ENCODE assay signal across 13 cellular contexts in the genomic region with DNA sequence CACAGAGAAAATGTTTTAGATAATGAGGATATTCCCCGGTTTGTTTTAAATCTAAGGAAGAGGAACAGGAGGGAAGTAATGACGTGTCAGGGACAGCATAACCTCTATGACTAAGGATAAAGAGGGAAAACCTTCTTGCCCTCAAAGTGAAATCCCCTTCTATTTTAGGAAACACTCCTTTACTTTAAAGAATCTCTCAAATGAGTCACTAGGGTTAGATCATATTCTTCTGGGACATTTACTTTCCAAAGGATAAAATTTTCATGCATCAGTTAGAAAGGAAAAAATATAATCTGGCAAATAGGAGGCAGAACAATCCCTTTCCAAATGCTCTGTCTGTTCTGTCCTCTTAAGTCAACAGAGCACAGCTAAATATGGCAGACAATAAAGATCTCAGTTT. TPM values are rescaled to one million over a fixed set of nuclear protein-coding genes. Genes with fewer than 3 reads are reported as not detected.
DNase-seq lines count a peak whose midpoint lies in the region; ATAC-seq and TF ChIP-seq lines count a peak whose summit lies in the region.
"Had no signal": no experiment of that assay in that cellular context is flagged by ENCODE, and none has a peak within 500 bp of the region (broad histone marks: within the 10 kb centered on the region; RNA-seq: fewer than 3 reads in every experiment).

No MANE protein-coding gene starts in this region.

- intact Hi-C loops in heart left ventricle (cut with DNase I) = no loop called here
- intact Hi-C loops in left ventricle myocardium inferior (cut with micrococcal nuclease) = no loop called here
- intact Hi-C loops in right cardiac atrium (cut with DNase I) = no loop called here

- H3K36me3 ChIP-seq in heart left ventricle (no peaks in the 10 kb centered on the region), left ventricle myocardium inferior (no peaks in the 10 kb centered on the region), WERI-Rb-1 (no peaks in the 10 kb centered on the region)

- no peaks in the 10 kb centered on the region for H3K36me3 Mint-ChIP-seq in activated T-cell treated with anti-CD3 and anti-CD28 coated beads, Interleukin-2, amount 50 U/mL, for 72 hours (ENCODE audit: insufficient read depth in 2 of 2)
- H3K36me3 Mint-ChIP-seq: activated naive CD4-positive, alpha-beta T cell treated with anti-CD3 and anti-CD28 coated beads, Interleukin-2, amount 50 U/mL, for 24 hours had no signal

- H3K27ac ChIP-seq in heart left ventricle (peak overlapping the region in 2 of 12 donors; percentile 23 to 43), left ventricle myocardium inferior (replicated peaks) (no peak overlapping the region), right cardiac atrium (ENCODE audit: low read length) (no peak overlapping the region), WERI-Rb-1 (no peak overlapping the region)

- ATAC-seq in heart left ventricle = peak in 3 of 4 donors; percentile 38 to 88 (median 80)
- peak; percentile 14 to 62 for ATAC-seq in right cardiac atrium
- ATAC-seq in activated T-cell treated with anti-CD3 and anti-CD28 coated beads, Interleukin-2, amount 50 U/mL, for 72 hours (replicated peaks in 1 of 2) = no peak

- H3K4me3 ChIP-seq in heart left ventricle = no peak overlapping the region
- H3K4me3 ChIP-seq in left ventricle myocardium inferior = no peak overlapping the region
- no peak overlapping the region for H3K4me3 ChIP-seq in astrocyte of the cerebellum (ENCODE audit: low read depth, low read length)
- no peak overlapping the region for H3K4me3 ChIP-seq in right cardiac atrium (ENCODE audit: low read length)
- no peak overlapping the region for H3K4me3 ChIP-seq in WERI-Rb-1 (ENCODE audit: low read depth, low read length)

- WGBS in heart left ventricle, 4 donors = 6 to 20% (median 10%) methylated on average over 2 of the region's 2 CpGs
- WGBS in right cardiac atrium = 5% methylated on average over 2 of the region's 2 CpGs

- DNase-seq in heart left ventricle (no peak), left ventricle myocardium inferior (no peak), astrocyte of the cerebellum (ENCODE audit: low read depth) (peak; percentile 40), right cardiac atrium (no peak), superior temporal gyrus (ENCODE audit: extremely low spot score) (no peak), WERI-Rb-1 (no peak)
- DNase-seq in activated T-cell treated with anti-CD3 and anti-CD28 coated beads, Interleukin-2, amount 50 U/mL, for 72 hours = no peak
- DNase-seq in stimulated activated naive CD4-positive, alpha-beta T cell treated with Interleukin-2 at 50 U/mL for 16 hours (lab: John Stamatoyannopoulos, UW) = no peak
- DNase-seq: C1 segment of cervical spinal cord, foreskin melanocyte, NCI-H1436 treated with DMSO at 0.1 percent for 48 hours had no signal

- peaks cover 0 to 18% (median 0%) of the 10 kb centered on the region in 12 donors for H3K4me1 ChIP-seq in heart left ventricle
- H3K4me1 ChIP-seq in left ventricle myocardium inferior = peaks cover 6% of the 10 kb centered on the region
- H3K4me1 ChIP-seq in right cardiac atrium (ENCODE audit: control insufficient read depth, insufficient read depth, low read length) = no peaks in the 10 kb centered on the region

- peaks cover 5% of the 10 kb centered on the region for H3K27me3 Mint-ChIP-seq in activated T-cell treated with anti-CD3 and anti-CD28 coated beads, Interleukin-2, amount 50 U/mL, for 72 hours (ENCODE audit: low read depth)

- H3K9me3 ChIP-seq in heart left ventricle (peaks cover 0 to 10% (median 1%) of the 10 kb centered on the region in 12 donors), left ventricle myocardium inferior (replicated peaks) (peaks cover 11% of the 10 kb centered on the region), right cardiac atrium (ENCODE audit: control insufficient read depth, low read length) (no peaks in the 10 kb centered on the region), WERI-Rb-1 (ENCODE audit: severe bottlenecking) (no peaks in the 10 kb centered on the region)

- TF ChIP-seq CTCF in heart left ventricle (IDR thresholded peaks at IDR 0.05) (no peak), left ventricle myocardium inferior (IDR thresholded peaks at IDR 0.05; ENCODE audit: borderline replicate concordance) (no peak), astrocyte of the cerebellum (IDR thresholded peaks at IDR 0.05; ENCODE audit: low read depth, low read length, missing control alignments) (no peak), WERI-Rb-1 (IDR thresholded peaks at IDR 0.05; ENCODE audit: low read depth, low read length) (no peak)

- H3K27me3 ChIP-seq in heart left ventricle (no peaks in the 10 kb centered on the region), left ventricle myocardium inferior (ENCODE audit: low read depth) (peaks cover 8% of the 10 kb centered on the region), right cardiac atrium (ENCODE audit: control insufficient read depth, insufficient read depth) (no peaks in the 10 kb centered on the region), WERI-Rb-1 (ENCODE audit: insufficient read depth, low read depth, severe bottlenecking) (no peaks in the 10 kb centered on the region)

- H3K4me1 Mint-ChIP-seq in activated T-cell treated with anti-CD3 and anti-CD28 coated beads, Interleukin-2, amount 50 U/mL, for 72 hours (ENCODE audit: low read depth) = peaks cover 6% of the 10 kb centered on the region

- no peaks in the 10 kb centered on the region for H3K9me3 Mint-ChIP-seq in activated T-cell treated with anti-CD3 and anti-CD28 coated beads, Interleukin-2, amount 50 U/mL, for 72 hours
- H3K9me3 Mint-ChIP-seq: activated naive CD4-positive, alpha-beta T cell treated with anti-CD3 and anti-CD28 coated beads, Interleukin-2, amount 50 U/mL, for 24 hours had no signal

- TF ChIP-seq POLR2A in heart left ventricle (IDR thresholded peaks at IDR 0.05) = no peak

- no peak overlapping the region for H3K27ac Mint-ChIP-seq in activated T-cell treated with anti-CD3 and anti-CD28 coated beads, Interleukin-2, amount 50 U/mL, for 72 hours
- H3K27ac Mint-ChIP-seq: activated naive CD4-positive, alpha-beta T cell treated with anti-CD3 and anti-CD28 coated beads, Interleukin-2, amount 50 U/mL, for 24 hours; stimulated activated naive CD8-positive, alpha-beta T cell treated with anti-CD3 and anti-CD28 coated beads, Interleukin-15, Interleukin-2, amounts not matched to agents 100 ng/mL and 50 ng/mL, for 24 hours had no signal

- in situ Hi-C loops in astrocyte of the cerebellum (cut with HindIII; ENCODE audit: low sequenced_read_pairs) = no loop called here

- H3K4me3 Mint-ChIP-seq in activated T-cell treated with anti-CD3 and anti-CD28 coated beads, Interleukin-2, amount 50 U/mL, for 72 hours = no peak overlapping the region
- H3K4me3 Mint-ChIP-seq: activated naive CD4-positive, alpha-beta T cell treated with anti-CD3 and anti-CD28 coated beads, Interleukin-2, amount 50 U/mL, for 24 hours; stimulated activated naive CD8-positive, alpha-beta T cell treated with anti-CD3 and anti-CD28 coated beads, Interleukin-15, Interleukin-2, amounts not matched to agents 100 ng/mL and 50 ng/mL, for 24 hours had no signal

RNA-seq across cellular contexts. Expression of a gene that starts 43.2 kb away (rescaled TPM):
- total RNA-seq in heart left ventricle (10 to 100 TPM; 35.4 to 63.9 (median 56.3) TPM), left ventricle myocardium inferior (47.2 TPM), right cardiac atrium (10 to 100 TPM; 36.6 to 49.2 (median 46.5) TPM)
- polyA plus RNA-seq in heart left ventricle (10 to 100 TPM; 21.9 to 29.6 TPM), right cardiac atrium (32.3 TPM)
- 10 to 100 TPM; 11.8 to 11.9 TPM for total RNA-seq in activated T-cell treated with anti-CD3 and anti-CD28 coated beads, Interleukin-2, amount 50 U/mL, for 72 hours

Comparison
In these comparisons a context has a peak if more than half of its experiments do, and no peak if none do; other contexts are left out.
1. ATAC-seq: peak in heart left ventricle (3 of 4) and right cardiac atrium (2 of 2); none in activated T-cell treated with anti-CD3 and anti-CD28 coated beads, Interleukin-2, amount 50 U/mL, for 72 hours (0 of 2).